ENCODE assay signal across 8 cellular contexts in the genomic region with DNA sequence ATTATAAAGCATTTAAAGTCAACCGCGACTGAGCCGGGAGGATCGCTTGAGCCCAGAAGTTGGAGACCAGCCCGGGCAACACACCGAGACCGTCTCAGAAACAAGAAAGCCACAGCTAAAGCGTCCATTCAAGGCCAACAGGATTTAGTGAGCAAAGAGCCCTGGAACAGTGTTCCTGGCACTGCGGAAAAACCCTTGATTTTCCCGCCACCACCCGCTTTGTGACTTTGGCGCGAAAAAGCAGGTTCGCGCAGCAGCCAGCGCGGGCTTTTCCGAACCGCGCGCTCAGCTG. TPM values are rescaled to one million over a fixed set of nuclear protein-coding genes. Genes with fewer than 3 reads are reported as not detected.
DNase-seq lines count a peak whose midpoint lies in the region; ATAC-seq and TF ChIP-seq lines count a peak whose summit lies in the region.

No MANE protein-coding gene starts in this region.

- intact Hi-C loops in activated naive CD4-positive, alpha-beta T cell treated with anti-CD3 and anti-CD28 coated beads for 36 hours (cut with micrococcal nuclease) = loop anchor here (1.0 kb wide), 1 partner anchor 8 kb away; a partner anchor contains a TSS
- intact Hi-C loops in lower lobe of right lung (cut with DNase I) (no loop called here), transverse colon (cut with DNase I; ENCODE audit: low total_unique reads) (no loop called here)

- H3K27ac ChIP-seq in lower lobe of right lung = no peak overlapping the region
- H3K27ac ChIP-seq in transverse colon = peak overlapping the region; percentile 92 to 97 (median 96)

- peaks cover 19% of the 10 kb centered on the region for H3K4me1 ChIP-seq in lower lobe of right lung
- peaks cover 11 to 24% (median 16%) of the 10 kb centered on the region in 4 donors for H3K4me1 ChIP-seq in transverse colon

- TF ChIP-seq POLR2A in transverse colon (IDR thresholded peaks at IDR 0.05) = no peak

- no peak for TF ChIP-seq CTCF in astrocyte of the spinal cord (IDR thresholded peaks at IDR 0.05; ENCODE audit: low read depth, low read length)
- no peak for TF ChIP-seq CTCF in lower lobe of right lung (IDR thresholded peaks at IDR 0.05)
- TF ChIP-seq CTCF in transverse colon (IDR thresholded peaks at IDR 0.05) = no peak

- no peaks in the 10 kb centered on the region for H3K27me3 Mint-ChIP-seq in activated naive CD4-positive, alpha-beta T cell treated with anti-CD3 and anti-CD28 coated beads for 36 hours (ENCODE audit: low read depth)

- DNase-seq in activated naive CD4-positive, alpha-beta T cell treated with anti-CD3 and anti-CD28 coated beads for 36 hours = no peak
- no peak for DNase-seq in activated naive CD4-positive, alpha-beta T cell treated with Interleukin-2 at 50 U/mL for 16 hours
- no peak for DNase-seq in astrocyte of the spinal cord (ENCODE audit: low read depth, low spot score)
- DNase-seq in lower lobe of right lung = no peak
- DNase-seq in transverse colon = no peak
- DNase-seq in stimulated activated CD8-positive, alpha-beta memory T cell treated with anti-CD3 and anti-CD28 coated beads, Interleukin-4, amount 100 ng/mL, for 48 hours = no peak
- DNase-seq in cerebellum (ENCODE audit: low spot score) = no peak

- H3K36me3 Mint-ChIP-seq in activated naive CD4-positive, alpha-beta T cell treated with anti-CD3 and anti-CD28 coated beads for 36 hours (ENCODE audit: low read depth) = peaks cover 46% of the 10 kb centered on the region

- H3K9me3 Mint-ChIP-seq in activated naive CD4-positive, alpha-beta T cell treated with anti-CD3 and anti-CD28 coated beads for 36 hours = no peaks in the 10 kb centered on the region

- CTCF ChIA-PET in activated naive CD4-positive, alpha-beta T cell treated with anti-CD3 and anti-CD28 coated beads for 36 hours (lab: Charles Lee) = interaction anchor here (1.0 to 2.7 kb wide), 2 partner anchors 63 to 73 kb away, joined by 5 to 14 read pairs; no protein-coding TSS in a partner anchor

- H3K4me3 Mint-ChIP-seq in activated naive CD4-positive, alpha-beta T cell treated with anti-CD3 and anti-CD28 coated beads for 36 hours = peak overlapping the region; percentile 93

- H3K4me1 Mint-ChIP-seq in activated naive CD4-positive, alpha-beta T cell treated with anti-CD3 and anti-CD28 coated beads for 36 hours (ENCODE audit: low read depth) = peaks cover 46% of the 10 kb centered on the region

- H3K27ac Mint-ChIP-seq in activated naive CD4-positive, alpha-beta T cell treated with anti-CD3 and anti-CD28 coated beads for 36 hours = peak overlapping the region; percentile 99

- H3K27me3 ChIP-seq in lower lobe of right lung (ENCODE audit: low read depth) (no peaks in the 10 kb centered on the region), transverse colon (no peaks in the 10 kb centered on the region)

- TF ChIP-seq EP300 in transverse colon (IDR thresholded peaks at IDR 0.05; ENCODE audit: low read depth) = no peak

- no peaks in the 10 kb centered on the region for H3K9me3 ChIP-seq in lower lobe of right lung
- H3K9me3 ChIP-seq in transverse colon = no peaks in the 10 kb centered on the region

- in situ Hi-C loops in astrocyte of the spinal cord (cut with HindIII; ENCODE audit: low sequenced_read_pairs) (no loop called here), transverse colon (cut with MboI; ENCODE audit: low pct_ligation_motif_present in 1 of 4, low pct_unique_long_range_greater_than_20kb in 1 of 4, low sequenced_read_pairs in 3 of 4) (no loop called here)

- H3K36me3 ChIP-seq in lower lobe of right lung = peaks cover 39% of the 10 kb centered on the region
- peaks cover 0 to 15% (median 2%) of the 10 kb centered on the region in 4 donors for H3K36me3 ChIP-seq in transverse colon

- H3K4me3 ChIP-seq in astrocyte of the spinal cord (ENCODE audit: low read depth, low read length) (peak overlapping the region; percentile 94), lower lobe of right lung (peak overlapping the region; percentile 84), transverse colon (peak overlapping the region; percentile 59 to 84 (median 72))

- no peak for ATAC-seq in lower lobe of right lung
- no peak for ATAC-seq in GM19463 (IDR thresholded peaks at IDR 0.05; ENCODE audit: unreplicated experiment)

- WGBS in transverse colon (ENCODE audit: low coverage in 1 of 2), 2 donors = 1% methylated on average over 20 of the region's 21 CpGs; no CpG with 5 or more reads in 1 of the 2 donors

RNA-seq across cellular contexts. Expression of a gene that starts 0.7 kb away (rescaled TPM):
- total RNA-seq in activated naive CD4-positive, alpha-beta T cell treated with anti-CD3 and anti-CD28 coated beads for 36 hours = 100 to 1,000 TPM; 631 to 641 TPM
- total RNA-seq in lower lobe of right lung (48.1 TPM), transverse colon (10 to 100 TPM; 18.3 to 56.7 (median 38.2) TPM), cerebellum (52.4 TPM)

RNA-seq across cellular contexts. Expression of a gene that starts 6.2 kb away (rescaled TPM):
- 10 to 100 TPM; 86.3 to 90.5 TPM for total RNA-seq in activated naive CD4-positive, alpha-beta T cell treated with anti-CD3 and anti-CD28 coated beads for 36 hours
- total RNA-seq in lower lobe of right lung = 98.9 TPM
- 10 to 100 TPM; 10.1 to 83.4 (median 40.9) TPM for total RNA-seq in transverse colon
- total RNA-seq in cerebellum = 60.9 TPM

RNA-seq across cellular contexts. Expression of a gene that starts 7.7 kb away (rescaled TPM):
- 10 to 100 TPM; 23.2 to 24.1 TPM for total RNA-seq in activated naive CD4-positive, alpha-beta T cell treated with anti-CD3 and anti-CD28 coated beads for 36 hours
- 63.3 TPM for total RNA-seq in lower lobe of right lung
- 10 to 100 TPM; 26.9 to 60.1 (median 30.3) TPM for total RNA-seq in transverse colon
- total RNA-seq in cerebellum = 69.6 TPM

Comparison
In these comparisons a context has a peak if more than half of its experiments do, and no peak if none do; other contexts are left out.
1. RNA of a gene that starts 0.7 kb away (total RNA-seq): 631 to 641 TPM in activated naive CD4-positive, alpha-beta T cell treated with anti-CD3 and anti-CD28 coated beads for 36 hours; 52.4 TPM in cerebellum (single experiment), 48.1 TPM in lower lobe of right lung (single experiment) and 18.3 to 56.7 TPM in transverse colon; every median in the first group is over 10 times any median in the second.
2. Peak in every context shown above with its lines, with median percentiles within 50 percentile points of each other: H3K4me3 ChIP-seq.